Comparison of ENCODE assay signal across 1 cellular context in genomic region chr1:167659876-167660275, GRCh38.
TF ChIP-seq lines count a peak whose summit lies in the region.

No MANE protein-coding gene starts in this region.

TF ChIP-seq in K562, 482 proteins besides CTCF, POLR2A, EP300 and RAD21:
- TF ChIP-seq KDM5B (IDR thresholded peaks at IDR 0.05; ENCODE audit: insufficient replicate concordance, low read depth, low read length) (no peak), ZC3H11A (IDR thresholded peaks at IDR 0.05; ENCODE audit: low read depth, low read length) (no peak), MGA (IDR thresholded peaks at IDR 0.05) (0 out of 2 replicates have a peak, but pooled peaks have one; percentile 32), DPF2 (IDR thresholded peaks at IDR 0.05) (no peak)
